Comparison of ENCODE assay signal across 7 cellular contexts in genomic region chr5:141848771-141849370, GRCh38. TPM values are rescaled to one million over a fixed set of nuclear protein-coding genes. Genes with fewer than 3 reads are reported as not detected.
DNase-seq lines count a peak whose midpoint lies in the region; ATAC-seq and TF ChIP-seq lines count a peak whose summit lies in the region.

No MANE protein-coding gene starts in this region.

- DNase-seq in GM13976 (ENCODE audit: low spot score) (peak; percentile 53), Panc1 (ENCODE audit: low read depth, low spot score) (peak; percentile 41), caudate nucleus (lab: John Stamatoyannopoulos, UW) (peak in 3 of 61 donors; percentile 28 to 49 (median 37)), lower leg skin (ENCODE audit: low spot score in 2 of 2) (peak in 1 of 2 donors; percentile 69)

- H3K36me3 Mint-ChIP-seq in stimulated activated naive CD8-positive, alpha-beta T cell treated with anti-CD3 and anti-CD28 coated beads, Interleukin-15, Interleukin-2, amounts not matched to agents 100 ng/mL and 50 ng/mL, for 24 hours (ENCODE audit: low read depth) = no peaks in the 10 kb centered on the region

- H3K27me3 Mint-ChIP-seq in stimulated activated naive CD8-positive, alpha-beta T cell treated with anti-CD3 and anti-CD28 coated beads, Interleukin-15, Interleukin-2, amounts not matched to agents 100 ng/mL and 50 ng/mL, for 24 hours = no peaks in the 10 kb centered on the region

- no peaks in the 10 kb centered on the region for H3K9me3 ChIP-seq in Panc1 (ENCODE audit: control insufficient read depth, insufficient read depth, low read depth, low read length)

- TF ChIP-seq CTCF in GM13976 (IDR thresholded peaks at IDR 0.05; ENCODE audit: borderline replicate concordance, control extremely low read depth, extremely low read depth, insufficient read depth, missing control alignments) (no peak), Panc1 (IDR thresholded peaks at IDR 0.05) (no peak), lower leg skin (IDR thresholded peaks at IDR 0.05) (no peak)

- CTCF ChIA-PET in Panc1 (lab: Charles Lee) = no interaction called here

- peaks cover 23% of the 10 kb centered on the region for H3K4me1 Mint-ChIP-seq in stimulated activated naive CD8-positive, alpha-beta T cell treated with anti-CD3 and anti-CD28 coated beads, Interleukin-15, Interleukin-2, amounts not matched to agents 100 ng/mL and 50 ng/mL, for 24 hours (ENCODE audit: low read depth)

- H3K4me3 ChIP-seq in Panc1 (ENCODE audit: low read depth in 2 of 2, low read length in 2 of 2) (peak overlapping the region; percentile 80 to 88), lower leg skin (ENCODE audit: low read depth, poor library complexity, severe bottlenecking) (peak overlapping the region; percentile 55)

- no peak for TF ChIP-seq POLR2A in lower leg skin (IDR thresholded peaks at IDR 0.05)

- H3K9me3 Mint-ChIP-seq in stimulated activated naive CD8-positive, alpha-beta T cell treated with anti-CD3 and anti-CD28 coated beads, Interleukin-15, Interleukin-2, amounts not matched to agents 100 ng/mL and 50 ng/mL, for 24 hours = no peaks in the 10 kb centered on the region

- H3K36me3 ChIP-seq in Panc1 (ENCODE audit: control insufficient read depth, insufficient read depth, low read length) = no peaks in the 10 kb centered on the region; the same call in 1 of the 2 replicates

- intact Hi-C loops in Panc1 (cut with micrococcal nuclease; ENCODE audit: unreplicated experiment) (no loop called here), lower leg skin (cut with DNase I; ENCODE audit: low total_unique reads) (no loop called here)

- H3K4me1 ChIP-seq in Panc1 (ENCODE audit: control insufficient read depth, insufficient read depth, low read length) = peaks cover 9% of the 10 kb centered on the region

- POLR2A ChIA-PET in Panc1 (lab: Charles Lee) = interaction anchor here (0.7 kb wide), 1 partner anchor 877 kb away, joined by 4 read pairs; no protein-coding TSS in a partner anchor

- WGBS in lower leg skin, 2 donors = 14 to 17% methylated on average over 12 to 14 of the region's 14 CpGs

- TSS peak; percentile 76 for BruUV-seq in Panc1 (replicated peaks; lab: Mats Ljungman, UMichigan)

- H3K27ac Mint-ChIP-seq in stimulated activated naive CD8-positive, alpha-beta T cell treated with anti-CD3 and anti-CD28 coated beads, Interleukin-15, Interleukin-2, amounts not matched to agents 100 ng/mL and 50 ng/mL, for 24 hours = peak overlapping the region; percentile 70

- peak; percentile 20 for ATAC-seq in HG02678 (IDR thresholded peaks at IDR 0.05; ENCODE audit: unreplicated experiment)
- ATAC-seq in Panc1 = peak; percentile 61
- no peak for ATAC-seq in HG02970 (IDR thresholded peaks at IDR 0.05; ENCODE audit: low FRiP score, unreplicated experiment)

- H3K4me3 Mint-ChIP-seq in stimulated activated naive CD8-positive, alpha-beta T cell treated with anti-CD3 and anti-CD28 coated beads, Interleukin-15, Interleukin-2, amounts not matched to agents 100 ng/mL and 50 ng/mL, for 24 hours = peak overlapping the region; percentile 83

- in situ Hi-C loops in GM13976 (cut with MboI; ENCODE audit: low sequenced_read_pairs, unreplicated experiment) = no loop called here
- in situ Hi-C loops in Panc1 (cut with HindIII; ENCODE audit: low pct_unique_long_range_greater_than_20kb, low sequenced_read_pairs) = no loop called here

- H3K27ac ChIP-seq in Panc1 (ENCODE audit: low read length) = peak overlapping the region; percentile 93
- peak overlapping the region; percentile 99 for H3K27ac ChIP-seq in caudate nucleus (ENCODE audit: low read depth, low read length)

- no peaks in the 10 kb centered on the region for H3K27me3 ChIP-seq in Panc1 (ENCODE audit: control insufficient read depth, insufficient read depth, low read length)

RNA-seq across cellular contexts. Expression of gene PCDH1, which starts 29.3 kb away (rescaled TPM):
- total RNA-seq in Panc1 (2021; ENCODE audit: unreplicated experiment) (9.0 TPM), lower leg skin (100 to 1,000 TPM in 2 of 4 donors, 10 to 100 TPM in 2; 85.1 to 172 (median 119) TPM)
- 3.9 TPM for polyA plus RNA-seq in Panc1 (2012; ENCODE audit: insufficient read length)
